Comparison of ENCODE assay signal across 24 cellular contexts in the genomic region with DNA sequence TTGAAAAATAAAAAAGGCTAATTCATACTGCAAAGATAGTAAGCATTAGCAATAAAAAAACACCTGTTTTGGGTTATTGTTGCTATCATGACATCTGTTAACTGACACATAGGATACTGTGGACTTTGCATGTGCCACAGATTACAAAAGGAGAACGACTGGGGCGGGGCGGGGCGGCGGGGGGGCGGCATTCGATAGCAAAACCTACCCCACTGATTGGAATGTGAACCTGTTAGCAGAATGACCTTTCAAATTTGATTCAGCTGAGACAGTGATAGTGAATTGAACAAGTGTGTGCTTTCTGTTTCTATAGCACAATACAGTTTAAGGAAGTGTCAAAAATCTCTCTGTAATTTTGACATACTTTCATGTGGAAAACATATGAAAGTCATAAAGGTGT. TPM values are rescaled to one million over a fixed set of nuclear protein-coding genes. Genes with fewer than 3 reads are reported as not detected.
A peak's percentile ranks its signal among the peaks of the same experiment; 100 is the strongest.
DNase-seq lines count a peak whose midpoint lies in the region; ATAC-seq and TF ChIP-seq lines count a peak whose summit lies in the region.
"Had no signal": no experiment of that assay in that cellular context is flagged by ENCODE, and none has a peak within 500 bp of the region (broad histone marks: within the 10 kb centered on the region; RNA-seq: fewer than 3 reads in every experiment).

No MANE protein-coding gene starts in this region.

- WGBS in thyroid gland, 2 donors, result 68 to 73% methylated on average over 7 of the region's 7 CpGs

- intact Hi-C loops in gastrocnemius medialis (cut with DNase I; ENCODE audit: low total_unique reads) (no loop called here), thyroid gland (cut with DNase I) (loop anchor here (5.0 to 10.0 kb wide), 2 partner anchors 95 to 268 kb away; no protein-coding TSS in a partner anchor)

- H3K79me2 ChIP-seq in OCI-LY1 (ENCODE audit: insufficient read depth, low read length), result no peaks in the 10 kb centered on the region

- TF ChIP-seq CTCF in OCI-LY1 (IDR thresholded peaks at IDR 0.05; ENCODE audit: low read length) (no peak), gastrocnemius medialis (IDR thresholded peaks at IDR 0.05 in 4 of 5, conservative IDR thresholded peaks at IDR 0.05 in 1 of 5) (no peak), thyroid gland (IDR thresholded peaks at IDR 0.05) (no peak)

- no peaks in the 10 kb centered on the region for H3K9me2 ChIP-seq in OCI-LY1 (ENCODE audit: low read depth, low read length)

- no peaks in the 10 kb centered on the region for H4K20me1 ChIP-seq in OCI-LY1 (ENCODE audit: insufficient read depth, low read length)
- H4K20me1 ChIP-seq: BLaER1 treated with 17β-estradiol and CSF1 and Interleukin-3, amounts not matched to agents 10 nM and 100 nM had no signal

- H3K4me1 Mint-ChIP-seq in stimulated activated naive CD8-positive, alpha-beta T cell treated with anti-CD3 and anti-CD28 coated beads, Interleukin-15, amount 100 ng/mL, for 72 hours, result peaks cover 15% of the 10 kb centered on the region

- H3K9me3 ChIP-seq in OCI-LY1 (ENCODE audit: low read length) (no peaks in the 10 kb centered on the region), gastrocnemius medialis (no peaks in the 10 kb centered on the region), thyroid gland (no peaks in the 10 kb centered on the region)
- H3K9me3 ChIP-seq: BLaER1 treated with 17β-estradiol and CSF1 and Interleukin-3, amounts not matched to agents 10 nM and 100 nM; prostate gland had no signal

- peaks cover 35% of the 10 kb centered on the region for H3K4me1 ChIP-seq in OCI-LY1 (ENCODE audit: insufficient read depth, low read length, severe bottlenecking)
- no peaks in the 10 kb centered on the region for H3K4me1 ChIP-seq in gastrocnemius medialis
- H3K4me1 ChIP-seq in thyroid gland, result peaks cover 0 to 5% of the 10 kb centered on the region in 2 donors
- H3K4me1 ChIP-seq: prostate gland had no signal

- in situ Hi-C loops in gastrocnemius medialis (cut with MboI; ENCODE audit: low sequenced_read_pairs in 4 of 4), result no loop called here

- H3K4me3 Mint-ChIP-seq in stimulated activated naive CD8-positive, alpha-beta T cell treated with anti-CD3 and anti-CD28 coated beads, Interleukin-15, amount 100 ng/mL, for 72 hours, result no peak overlapping the region
- H3K4me3 Mint-ChIP-seq: nephron had no signal

- H3K27me3 ChIP-seq in OCI-LY1 (ENCODE audit: insufficient read depth, low read length) (no peaks in the 10 kb centered on the region), gastrocnemius medialis (no peaks in the 10 kb centered on the region), thyroid gland (no peaks in the 10 kb centered on the region)
- H3K27me3 ChIP-seq: BLaER1 treated with 17β-estradiol and CSF1 and Interleukin-3, amounts not matched to agents 10 nM and 100 nM; cardiac muscle cell had no signal

- H2AFZ ChIP-seq in OCI-LY1 (ENCODE audit: low read length), result 0 out of 2 replicates have a peak overlapping the region, but pooled peaks have one; percentile 19
- H2AFZ ChIP-seq: PC-9 had no signal

- ATAC-seq in stimulated activated naive CD8-positive, alpha-beta T cell treated with anti-CD3 and anti-CD28 coated beads, Interleukin-15, Interleukin-2, amounts not matched to agents 100 U/mL and 50 U/mL, for 24 hours, result peak; percentile 37
- ATAC-seq in stimulated activated naive CD8-positive, alpha-beta T cell treated with anti-CD3 and anti-CD28 coated beads, Interleukin-15, amount 100 ng/mL, for 72 hours, result no peak
- peak; percentile 34 for ATAC-seq in HG02798 (IDR thresholded peaks at IDR 0.05; ENCODE audit: poor library complexity, unreplicated experiment)
- no peak for ATAC-seq in gastrocnemius medialis
- ATAC-seq: esophagus mucosa had no signal

- no peak overlapping the region for H3K27ac Mint-ChIP-seq in stimulated activated naive CD8-positive, alpha-beta T cell treated with anti-CD3 and anti-CD28 coated beads, Interleukin-15, amount 100 ng/mL, for 72 hours

- H3K4me2 ChIP-seq in OCI-LY1 (ENCODE audit: low read length), result peak overlapping the region; percentile 31; the same call in 1 of the 2 replicates
- H3K4me2 ChIP-seq: PC-9 had no signal

- TF ChIP-seq POLR2A in gastrocnemius medialis (IDR thresholded peaks at IDR 0.05) (no peak), thyroid gland (IDR thresholded peaks at IDR 0.05) (no peak)

- H3K4me3 ChIP-seq in OCI-LY1 (ENCODE audit: low read depth, low read length, poor library complexity, severe bottlenecking) (no peak overlapping the region), gastrocnemius medialis (no peak overlapping the region), thyroid gland (replicated peaks in 1 of 3) (no peak overlapping the region)
- H3K4me3 ChIP-seq: BLaER1 treated with 17β-estradiol and CSF1 and Interleukin-3, amounts not matched to agents 10 nM and 100 nM; cardiac muscle cell; PC-9; prostate gland; SK-N-MC had no signal

- H3K9me3 Mint-ChIP-seq in stimulated activated naive CD8-positive, alpha-beta T cell treated with anti-CD3 and anti-CD28 coated beads, Interleukin-15, amount 100 ng/mL, for 72 hours, result no peaks in the 10 kb centered on the region
- H3K9me3 Mint-ChIP-seq: nephron had no signal

- H3K9ac ChIP-seq in OCI-LY1 (ENCODE audit: low read length), result no peak overlapping the region
- H3K9ac ChIP-seq: BLaER1 treated with 17β-estradiol and CSF1 and Interleukin-3, amounts not matched to agents 10 nM and 100 nM had no signal

- no peaks in the 10 kb centered on the region for H3F3A ChIP-seq in OCI-LY1 (ENCODE audit: insufficient read depth, low read length)

- H3K27ac ChIP-seq in OCI-LY1 (ENCODE audit: low read depth, low read length, poor library complexity, severe bottlenecking) (peak overlapping the region; percentile 50), gastrocnemius medialis (no peak overlapping the region), thyroid gland (no peak overlapping the region)
- H3K27ac ChIP-seq: BLaER1 treated with 17β-estradiol and CSF1 and Interleukin-3, amounts not matched to agents 10 nM and 100 nM; cardiac muscle cell; PC-9; prostate gland; SK-N-MC had no signal

- H3K27me3 Mint-ChIP-seq in stimulated activated naive CD8-positive, alpha-beta T cell treated with anti-CD3 and anti-CD28 coated beads, Interleukin-15, amount 100 ng/mL, for 72 hours, result no peaks in the 10 kb centered on the region

- no peak for DNase-seq in stimulated activated naive CD8-positive, alpha-beta T cell treated with anti-CD3 and anti-CD28 coated beads, Interleukin-15, Interleukin-2, amounts not matched to agents 100 U/mL and 50 U/mL, for 24 hours
- DNase-seq in stimulated activated naive CD8-positive, alpha-beta T cell treated with anti-CD3 and anti-CD28 coated beads, Interleukin-15, amount 100 ng/mL, for 72 hours, result no peak
- no peak for DNase-seq in NCI-H446 (lab: John Stamatoyannopoulos, UW)
- no peak for DNase-seq in NCI-H748 treated with DMSO at 0.1 percent for 48 hours (lab: John Stamatoyannopoulos, UW)
- DNase-seq in gastrocnemius medialis, result no peak
- DNase-seq in thyroid gland, result no peak
- DNase-seq: activated CD4-positive, alpha-beta T cell treated with anti-CD3 and anti-CD28 coated beads for 1 hour; DMS 273 treated with DMSO at 0.1 percent for 48 hours; H7; head of caudate nucleus; NCI-H2081; NCI-H524; PC-9; T-helper 9 cell; trophoblast cell had no signal

- H3K36me3 ChIP-seq in OCI-LY1 (ENCODE audit: insufficient read depth, low read length), result no peaks in the 10 kb centered on the region
- no peaks in the 10 kb centered on the region for H3K36me3 ChIP-seq in gastrocnemius medialis
- no peaks in the 10 kb centered on the region for H3K36me3 ChIP-seq in thyroid gland
- H3K36me3 ChIP-seq: BLaER1 treated with 17β-estradiol and CSF1 and Interleukin-3, amounts not matched to agents 10 nM and 100 nM; cardiac muscle cell; prostate gland had no signal

RNA-seq across cellular contexts. Expression of a gene that starts 14.9 kb away (rescaled TPM):
- total RNA-seq in gastrocnemius medialis, result not detected
- not detected for total RNA-seq in thyroid gland
- total RNA-seq: cardiac muscle cell, esophagus mucosa, H7, MCF 10A, PC-9, prostate gland had no signal

Comparison
In these comparisons a context has a peak if more than half of its experiments do, and no peak if none do; other contexts are left out.
1. ATAC-seq: peak in stimulated activated naive CD8-positive, alpha-beta T cell treated with anti-CD3 and anti-CD28 coated beads, Interleukin-15, Interleukin-2, amounts not matched to agents 100 U/mL and 50 U/mL, for 24 hours (single experiment) and HG02798 (single experiment); none in stimulated activated naive CD8-positive, alpha-beta T cell treated with anti-CD3 and anti-CD28 coated beads, Interleukin-15, amount 100 ng/mL, for 72 hours (single experiment) and gastrocnemius medialis (0 of 2).